In genomic region chr4:137711502-137711901, GRCh38 we compare ENCODE assay signal across 33 cellular contexts.
"Had no signal": no experiment of that assay in that cellular context is flagged by ENCODE, and none has a peak within 500 bp of the region (broad histone marks: within the 10 kb centered on the region; RNA-seq: fewer than 3 reads in every experiment).

No MANE protein-coding gene starts in this region.

- H3K4me1 Mint-ChIP-seq: activated CD4-positive, alpha-beta memory T cell treated with anti-CD3 and anti-CD28 coated beads, Interleukin-2, amount 10 ng/mL, durations not matched to agents 7 days and 5 days; activated CD4-positive, alpha-beta T cell treated with anti-CD3 and anti-CD28 coated beads, Interleukin-2, amount 10 ng/mL, durations not matched to agents 7 days and 5 days; activated T-helper 17 cell treated with anti-CD3 and anti-CD28 coated beads, Interleukin-2, amount 50 U/mL, for 72 hours; naive thymus-derived CD4-positive, alpha-beta T cell; stimulated activated naive B cell treated with anti-CD40 and anti-IgM and Interleukin-4, amounts not matched to agents 10 μg/mL and 1 μg/mL and 100 μg/mL, for 72 hours had no signal

- H3K4me3 Mint-ChIP-seq: activated CD4-positive, alpha-beta memory T cell treated with anti-CD3 and anti-CD28 coated beads, Interleukin-2, amount 10 ng/mL, durations not matched to agents 7 days and 5 days; activated CD4-positive, alpha-beta T cell treated with anti-CD3 and anti-CD28 coated beads, Interleukin-2, amount 10 ng/mL, durations not matched to agents 7 days and 5 days; activated T-cell treated with anti-CD3 and anti-CD28 coated beads, Interleukin-2, amount 50 U/mL, for 4 hours; activated T-helper 17 cell treated with anti-CD3 and anti-CD28 coated beads, Interleukin-2, amount 50 U/mL, for 72 hours; naive thymus-derived CD4-positive, alpha-beta T cell; stimulated activated naive B cell treated with anti-CD40 and anti-IgM and Interleukin-4, amounts not matched to agents 10 μg/mL and 1 μg/mL and 100 μg/mL, for 72 hours had no signal

- H3K4me1 ChIP-seq: pancreas, prostate gland, stomach, thyroid gland, upper lobe of left lung, vagina had no signal

- H3K4me3 ChIP-seq: heart left ventricle, pancreas, prostate gland, sigmoid colon, stomach, thyroid gland, upper lobe of left lung, vagina had no signal

- H3K27me3 Mint-ChIP-seq: activated CD4-positive, alpha-beta memory T cell treated with anti-CD3 and anti-CD28 coated beads, Interleukin-2, amount 10 ng/mL, durations not matched to agents 7 days and 5 days; activated CD4-positive, alpha-beta T cell treated with anti-CD3 and anti-CD28 coated beads, Interleukin-2, amount 10 ng/mL, durations not matched to agents 7 days and 5 days; activated T-helper 17 cell treated with anti-CD3 and anti-CD28 coated beads, Interleukin-2, amount 50 U/mL, for 72 hours; naive thymus-derived CD4-positive, alpha-beta T cell; stimulated activated naive B cell treated with anti-CD40 and anti-IgM and Interleukin-4, amounts not matched to agents 10 μg/mL and 1 μg/mL and 100 μg/mL, for 72 hours had no signal

- H3K27ac Mint-ChIP-seq: activated CD4-positive, alpha-beta memory T cell treated with anti-CD3 and anti-CD28 coated beads, Interleukin-2, amount 10 ng/mL, durations not matched to agents 7 days and 5 days; activated CD4-positive, alpha-beta T cell treated with anti-CD3 and anti-CD28 coated beads, Interleukin-2, amount 10 ng/mL, durations not matched to agents 7 days and 5 days; activated T-helper 17 cell treated with anti-CD3 and anti-CD28 coated beads, Interleukin-2, amount 50 U/mL, for 72 hours; naive thymus-derived CD4-positive, alpha-beta T cell; stimulated activated naive B cell treated with anti-CD40 and anti-IgM and Interleukin-4, amounts not matched to agents 10 μg/mL and 1 μg/mL and 100 μg/mL, for 72 hours had no signal

- DNase-seq: activated CD4-positive, alpha-beta memory T cell treated with anti-CD3 and anti-CD28 coated beads, Interleukin-2, amount 10 ng/mL, durations not matched to agents 7 days and 5 days; activated CD4-positive, alpha-beta T cell treated with anti-CD3 and anti-CD28 coated beads for 1 hour; activated CD4-positive, alpha-beta T cell treated with anti-CD3 and anti-CD28 coated beads, Interleukin-2, amount 10 ng/mL, durations not matched to agents 7 days and 5 days; activated CD8-positive, alpha-beta memory T cell treated with anti-CD3 and anti-CD28 coated beads, Interleukin-2, amount 50 U/mL, for 48 hours; activated gamma-delta T cell treated with Interleukin-2 at 50 U/mL for 16 hours; activated naive CD4-positive, alpha-beta T cell treated with anti-CD3 and anti-CD28 coated beads, Interleukin-2, amount 50 U/mL, for 16 hours; activated T-cell treated with anti-CD3 and anti-CD28 coated beads, Interleukin-2, amount 50 U/mL, for 4 hours; amniotic stem cell; caudate nucleus; foreskin fibroblast; heart left ventricle; hypothalamus; left colon; mammary epithelial cell; midbrain; naive thymus-derived CD4-positive, alpha-beta T cell; nucleus accumbens; retina; sigmoid colon; small intestine; stimulated activated CD4-positive, alpha-beta T cell treated with anti-CD3 and anti-CD28 coated beads, Interleukin-4, amount 100 ng/mL, for 4 hours; stimulated activated CD8-positive, alpha-beta memory T cell treated with anti-CD3 and anti-CD28 coated beads, Interleukin-4, amount 100 ng/mL, for 48 hours; stimulated activated naive B cell treated with anti-CD40 and anti-IgM and Interleukin-4, amounts not matched to agents 10 μg/mL and 1 μg/mL and 100 μg/mL, for 72 hours; stomach; T-helper 2 cell; thyroid gland; upper lobe of left lung had no signal

- ATAC-seq: activated T-cell treated with anti-CD3 and anti-CD28 coated beads, Interleukin-2, amount 50 U/mL, for 4 hours; activated T-helper 17 cell treated with anti-CD3 and anti-CD28 coated beads, Interleukin-2, amount 50 U/mL, for 72 hours; esophagus mucosa; heart left ventricle; left colon; naive thymus-derived CD4-positive, alpha-beta T cell; pancreas; stimulated activated naive B cell treated with anti-CD40 and anti-IgM and Interleukin-4, amounts not matched to agents 10 μg/mL and 1 μg/mL and 100 μg/mL, for 72 hours had no signal

- H3K36me3 Mint-ChIP-seq: naive thymus-derived CD4-positive, alpha-beta T cell; stimulated activated naive B cell treated with anti-CD40 and anti-IgM and Interleukin-4, amounts not matched to agents 10 μg/mL and 1 μg/mL and 100 μg/mL, for 72 hours had no signal

- FAIRE-seq: keratinocyte, pancreas, small intestine had no signal

- H3K27ac ChIP-seq: heart left ventricle, pancreas, prostate gland, sigmoid colon, stomach, thyroid gland, upper lobe of left lung, vagina had no signal

- H3K36me3 ChIP-seq: heart left ventricle, pancreas, prostate gland, sigmoid colon, stomach, thyroid gland, upper lobe of left lung, vagina had no signal

- H3K27me3 ChIP-seq: heart left ventricle, pancreas, sigmoid colon, stomach, thyroid gland, upper lobe of left lung, vagina had no signal

- H3K9me3 ChIP-seq: heart left ventricle, pancreas, prostate gland, sigmoid colon, stomach, thyroid gland, upper lobe of left lung, vagina had no signal

- H3K9me3 Mint-ChIP-seq: activated CD4-positive, alpha-beta T cell treated with anti-CD3 and anti-CD28 coated beads, Interleukin-2, amount 10 ng/mL, durations not matched to agents 7 days and 5 days had no signal
